In the genomic region with DNA sequence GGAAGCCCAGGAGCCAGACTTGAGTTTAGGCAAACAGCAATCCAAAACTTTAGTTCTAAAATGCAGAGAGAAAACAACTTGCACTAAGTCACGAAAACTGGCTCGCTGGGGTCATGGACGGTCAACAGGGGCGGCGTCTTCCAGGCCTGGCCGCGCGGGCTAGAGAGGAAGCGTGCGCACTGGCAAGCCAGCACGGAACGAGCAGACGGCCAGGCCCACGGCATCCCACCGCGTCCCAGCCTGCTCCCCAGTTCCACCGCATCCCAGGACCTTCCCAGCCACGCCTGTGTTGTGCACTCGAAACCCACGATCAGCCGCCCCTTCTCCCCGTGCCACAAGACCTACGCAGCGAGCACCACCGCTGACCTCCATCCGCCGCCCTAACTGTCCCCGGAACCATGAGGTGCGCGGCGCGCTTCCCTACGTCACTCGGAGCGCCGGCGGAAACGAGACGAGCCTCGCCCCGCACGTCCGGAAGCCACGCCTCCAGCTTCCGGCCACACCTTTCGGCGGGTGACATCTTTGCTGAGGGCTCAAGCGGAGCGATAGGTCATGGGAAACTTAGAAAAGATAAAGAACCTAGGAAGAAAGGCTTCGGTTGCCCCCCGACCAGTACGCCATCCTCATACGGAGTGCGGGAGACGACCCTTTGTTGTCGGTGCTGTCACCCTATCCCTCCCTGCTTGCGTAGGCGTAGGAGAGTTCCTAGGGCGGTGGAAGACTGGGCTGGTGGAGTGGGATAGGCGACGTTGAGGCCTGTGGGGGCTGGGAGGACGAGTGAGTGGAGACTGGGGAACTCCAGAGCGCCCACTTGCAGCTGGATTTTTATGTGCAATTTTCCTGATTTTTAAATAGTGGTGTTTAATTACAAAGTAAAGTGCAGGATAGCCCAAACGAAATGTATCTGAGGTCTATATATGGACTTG, we compare ENCODE assay signal across 1 cellular context.
TF ChIP-seq lines count a peak whose summit lies in the region.

A gene (minus strand): TSS at position 400 of the 926 bp plus-strand sequence. CDS start 2,460 bp downstream, outside the sequence.

TF ChIP-seq in IMR-90, 13 proteins besides CTCF, POLR2A, EP300 and RAD21 (continued from another document):
- TF ChIP-seq, protein P1, sequence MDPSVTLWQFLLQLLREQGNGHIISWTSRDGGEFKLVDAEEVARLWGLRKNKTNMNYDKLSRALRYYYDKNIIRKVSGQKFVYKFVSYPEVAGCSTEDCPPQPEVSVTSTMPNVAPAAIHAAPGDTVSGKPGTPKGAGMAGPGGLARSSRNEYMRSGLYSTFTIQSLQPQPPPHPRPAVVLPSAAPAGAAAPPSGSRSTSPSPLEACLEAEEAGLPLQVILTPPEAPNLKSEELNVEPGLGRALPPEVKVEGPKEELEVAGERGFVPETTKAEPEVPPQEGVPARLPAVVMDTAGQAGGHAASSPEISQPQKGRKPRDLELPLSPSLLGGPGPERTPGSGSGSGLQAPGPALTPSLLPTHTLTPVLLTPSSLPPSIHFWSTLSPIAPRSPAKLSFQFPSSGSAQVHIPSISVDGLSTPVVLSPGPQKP (IDR thresholded peaks at IDR 0.05; ENCODE audit: borderline replicate concordance, low read depth, low read length) = 0 out of 2 replicates have a peak, but pooled peaks have one; percentile 79
- TF ChIP-seq MAFK (IDR thresholded peaks at IDR 0.05; ENCODE audit: low read depth, low read length) (no peak), RFX5 (IDR thresholded peaks at IDR 0.05; ENCODE audit: low read depth, low read length) (no peak), FOS (IDR thresholded peaks at IDR 0.05; ENCODE audit: low read depth, low read length) (no peak), CHD1 (IDR thresholded peaks at IDR 0.05; ENCODE audit: low read depth, low read length) (no peak), MAZ (IDR thresholded peaks at IDR 0.05; ENCODE audit: borderline replicate concordance, low read depth, low read length) (peak; percentile 45; the same call in 1 of the 2 replicates), MXI1 (IDR thresholded peaks at IDR 0.05; ENCODE audit: borderline replicate concordance, low read depth, low read length) (peak; percentile 98; the same call in 1 of the 2 replicates)
TF ChIP-seq in IMR-90: peak in this region for 6.
